ENCODE assay signal across 2 cellular contexts in the genomic region with DNA sequence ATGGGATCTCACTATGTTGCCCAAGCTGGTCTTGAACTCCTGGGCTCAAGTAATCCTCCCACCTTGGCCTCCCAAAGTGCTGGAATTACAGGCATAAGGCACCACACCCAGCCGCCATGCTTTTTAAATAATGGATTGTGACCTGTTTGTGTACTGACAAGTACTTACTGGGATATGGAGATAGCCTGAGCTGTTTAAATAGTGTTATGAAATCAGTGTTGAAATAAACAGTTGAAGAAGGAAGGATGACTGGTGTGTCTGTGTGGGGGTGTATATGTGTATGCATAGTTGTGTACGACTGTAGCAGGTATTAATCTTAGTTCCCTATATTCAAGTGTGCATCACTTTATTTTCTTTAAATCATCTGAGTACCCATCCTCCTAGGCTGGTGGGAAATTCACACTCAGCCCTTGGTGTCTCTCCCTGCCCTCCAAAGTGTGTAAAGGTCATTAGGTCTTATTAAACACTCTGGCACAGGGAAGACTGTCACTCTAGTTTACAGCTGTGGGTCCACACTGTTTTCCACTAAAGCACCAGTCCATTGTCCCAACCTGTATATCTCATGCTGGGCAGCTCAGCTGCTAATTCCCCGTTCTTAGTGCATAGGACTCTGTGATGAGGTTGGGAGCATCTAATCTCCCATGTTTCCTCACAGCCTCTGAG.
TF ChIP-seq lines count a peak whose summit lies in the region.

No MANE protein-coding gene starts in this region.

TF ChIP-seq in liver, 16 proteins besides CTCF, POLR2A, EP300 and RAD21 (continued from another document):
- TF ChIP-seq EGR1 (IDR thresholded peaks at IDR 0.05; ENCODE audit: low read depth in 2 of 2) (peak in 1 of 2 donors; percentile 64), SP1 (IDR thresholded peaks at IDR 0.05) (no peak), JUND (IDR thresholded peaks at IDR 0.05) (peak in 1 of 2 donors; percentile 58), NR2F2 (IDR thresholded peaks at IDR 0.05) (peak; percentile 14), ATF3 (IDR thresholded peaks at IDR 0.05) (no peak), FOXA1 (IDR thresholded peaks at IDR 0.05) (no peak), HNF4A (conservative IDR thresholded peaks at IDR 0.05) (peak; percentile 55 to 70)
- TF ChIP-seq, protein P1, sequence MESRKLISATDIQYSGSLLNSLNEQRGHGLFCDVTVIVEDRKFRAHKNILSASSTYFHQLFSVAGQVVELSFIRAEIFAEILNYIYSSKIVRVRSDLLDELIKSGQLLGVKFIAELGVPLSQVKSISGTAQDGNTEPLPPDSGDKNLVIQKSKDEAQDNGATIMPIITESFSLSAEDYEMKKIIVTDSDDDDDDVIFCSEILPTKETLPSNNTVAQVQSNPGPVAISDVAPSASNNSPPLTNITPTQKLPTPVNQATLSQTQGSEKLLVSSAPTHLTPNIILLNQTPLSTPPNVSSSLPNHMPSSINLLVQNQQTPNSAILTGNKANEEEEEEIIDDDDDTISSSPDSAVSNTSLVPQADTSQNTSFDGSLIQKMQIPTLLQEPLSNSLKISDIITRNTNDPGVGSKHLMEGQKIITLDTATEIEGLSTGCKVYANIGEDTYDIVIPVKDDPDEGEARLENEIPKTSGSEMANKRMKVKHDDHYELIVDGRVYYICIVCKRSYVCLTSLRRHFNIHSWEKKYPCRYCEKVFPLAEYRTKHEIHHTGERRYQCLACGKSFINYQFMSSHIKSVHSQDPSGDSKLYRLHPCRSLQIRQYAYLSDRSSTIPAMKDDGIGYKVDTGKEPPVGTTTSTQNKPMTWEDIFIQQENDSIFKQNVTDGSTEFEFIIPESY (IDR thresholded peaks at IDR 0.05) = peak; percentile 51
- TF ChIP-seq, protein P2, sequence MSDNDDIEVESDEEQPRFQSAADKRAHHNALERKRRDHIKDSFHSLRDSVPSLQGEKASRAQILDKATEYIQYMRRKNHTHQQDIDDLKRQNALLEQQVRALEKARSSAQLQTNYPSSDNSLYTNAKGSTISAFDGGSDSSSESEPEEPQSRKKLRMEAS (IDR thresholded peaks at IDR 0.05) = peak; percentile 71
- TF ChIP-seq, protein P3, sequence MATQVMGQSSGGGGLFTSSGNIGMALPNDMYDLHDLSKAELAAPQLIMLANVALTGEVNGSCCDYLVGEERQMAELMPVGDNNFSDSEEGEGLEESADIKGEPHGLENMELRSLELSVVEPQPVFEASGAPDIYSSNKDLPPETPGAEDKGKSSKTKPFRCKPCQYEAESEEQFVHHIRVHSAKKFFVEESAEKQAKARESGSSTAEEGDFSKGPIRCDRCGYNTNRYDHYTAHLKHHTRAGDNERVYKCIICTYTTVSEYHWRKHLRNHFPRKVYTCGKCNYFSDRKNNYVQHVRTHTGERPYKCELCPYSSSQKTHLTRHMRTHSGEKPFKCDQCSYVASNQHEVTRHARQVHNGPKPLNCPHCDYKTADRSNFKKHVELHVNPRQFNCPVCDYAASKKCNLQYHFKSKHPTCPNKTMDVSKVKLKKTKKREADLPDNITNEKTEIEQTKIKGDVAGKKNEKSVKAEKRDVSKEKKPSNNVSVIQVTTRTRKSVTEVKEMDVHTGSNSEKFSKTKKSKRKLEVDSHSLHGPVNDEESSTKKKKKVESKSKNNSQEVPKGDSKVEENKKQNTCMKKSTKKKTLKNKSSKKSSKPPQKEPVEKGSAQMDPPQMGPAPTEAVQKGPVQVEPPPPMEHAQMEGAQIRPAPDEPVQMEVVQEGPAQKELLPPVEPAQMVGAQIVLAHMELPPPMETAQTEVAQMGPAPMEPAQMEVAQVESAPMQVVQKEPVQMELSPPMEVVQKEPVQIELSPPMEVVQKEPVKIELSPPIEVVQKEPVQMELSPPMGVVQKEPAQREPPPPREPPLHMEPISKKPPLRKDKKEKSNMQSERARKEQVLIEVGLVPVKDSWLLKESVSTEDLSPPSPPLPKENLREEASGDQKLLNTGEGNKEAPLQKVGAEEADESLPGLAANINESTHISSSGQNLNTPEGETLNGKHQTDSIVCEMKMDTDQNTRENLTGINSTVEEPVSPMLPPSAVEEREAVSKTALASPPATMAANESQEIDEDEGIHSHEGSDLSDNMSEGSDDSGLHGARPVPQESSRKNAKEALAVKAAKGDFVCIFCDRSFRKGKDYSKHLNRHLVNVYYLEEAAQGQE (IDR thresholded peaks at IDR 0.05) = peak; percentile 24

TF ChIP-seq in SK-N-SH, 30 proteins besides CTCF, POLR2A, EP300 and RAD21 (continued from another document):
- TF ChIP-seq USF2 (IDR thresholded peaks at IDR 0.05; ENCODE audit: borderline replicate concordance, low read depth, low read length) (no peak), FOXJ3 (CRISPR knock-in tag; IDR thresholded peaks at IDR 0.05) (no peak), MXI1 (IDR thresholded peaks at IDR 0.05; ENCODE audit: low read depth, low read length) (no peak), RCOR1 (IDR thresholded peaks at IDR 0.05; ENCODE audit: low read length) (no peak), NFIC (IDR thresholded peaks at IDR 0.05; ENCODE audit: borderline replicate concordance) (no peak), RFX5 (IDR thresholded peaks at IDR 0.05; ENCODE audit: low read length) (no peak), PBX3 (IDR thresholded peaks at IDR 0.05) (no peak), FOXM1 (IDR thresholded peaks at IDR 0.05; ENCODE audit: low read depth) (no peak)
- TF ChIP-seq, protein P1 (IDR thresholded peaks at IDR 0.05; ENCODE audit: borderline replicate concordance, low read depth) = no peak
- TF ChIP-seq, protein P3 (IDR thresholded peaks at IDR 0.05; ENCODE audit: low read depth, low read length) = no peak
- TF ChIP-seq, protein P4, sequence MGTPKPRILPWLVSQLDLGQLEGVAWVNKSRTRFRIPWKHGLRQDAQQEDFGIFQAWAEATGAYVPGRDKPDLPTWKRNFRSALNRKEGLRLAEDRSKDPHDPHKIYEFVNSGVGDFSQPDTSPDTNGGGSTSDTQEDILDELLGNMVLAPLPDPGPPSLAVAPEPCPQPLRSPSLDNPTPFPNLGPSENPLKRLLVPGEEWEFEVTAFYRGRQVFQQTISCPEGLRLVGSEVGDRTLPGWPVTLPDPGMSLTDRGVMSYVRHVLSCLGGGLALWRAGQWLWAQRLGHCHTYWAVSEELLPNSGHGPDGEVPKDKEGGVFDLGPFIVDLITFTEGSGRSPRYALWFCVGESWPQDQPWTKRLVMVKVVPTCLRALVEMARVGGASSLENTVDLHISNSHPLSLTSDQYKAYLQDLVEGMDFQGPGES (IDR thresholded peaks at IDR 0.05; ENCODE audit: low read depth, low read length) = no peak
- TF ChIP-seq, protein P2 (IDR thresholded peaks at IDR 0.05; ENCODE audit: low read depth) = no peak
TF ChIP-seq in SK-N-SH: peak in this region for 0.
